ENCODE assay signal across 8 cellular contexts in genomic region chr3:12479919-12480425, GRCh38. TPM values are rescaled to one million over a fixed set of nuclear protein-coding genes. Genes with fewer than 3 reads are reported as not detected.
DNase-seq lines count a peak whose midpoint lies in the region; ATAC-seq and TF ChIP-seq lines count a peak whose summit lies in the region.

No MANE protein-coding gene starts in this region.

- H3K9me3 Mint-ChIP-seq in type B pancreatic cell: no peaks in the 10 kb centered on the region

- no peak overlapping the region for H3K27ac Mint-ChIP-seq in type B pancreatic cell

- 0 out of 2 replicates have a peak, but pooled peaks cover 2% of the 10 kb centered on the region for H3K4me1 ChIP-seq in SJCRH30
- H3K4me1 ChIP-seq in left lung: peaks cover 5 to 29% of the 10 kb centered on the region in 2 donors

- TF ChIP-seq CTCF in left lung (IDR thresholded peaks at IDR 0.05): peak; percentile 64 to 77
- peak; percentile 89 for TF ChIP-seq CTCF in type B pancreatic cell (conservative IDR thresholded peaks at IDR 0.05)

- peak; percentile 47 for ATAC-seq in left lung
- no peak for ATAC-seq in GM18870 (IDR thresholded peaks at IDR 0.05; ENCODE audit: unreplicated experiment)

- H3K36me3 ChIP-seq in SJCRH30: no peaks in the 10 kb centered on the region
- H3K36me3 ChIP-seq in left lung: no peaks in the 10 kb centered on the region

- H3K4me3 Mint-ChIP-seq in type B pancreatic cell: no peak overlapping the region

- DNase-seq in NCI-H510A treated with DMSO at 0.1 percent for 48 hours (lab: John Stamatoyannopoulos, UW) (peak; percentile 22), NCI-H510A (lab: John Stamatoyannopoulos, UW) (no peak), SJCRH30 (peak; percentile 48 to 81), dedifferentiated amniotic fluid mesenchymal stem cell (ENCODE audit: extremely low spot score) (peak; percentile 28), left lung (no peak), type B pancreatic cell (ENCODE audit: extremely low spot score, unreplicated experiment) (no peak)
- DNase-seq in Jurkat, Clone E6-1 (ENCODE audit: low read depth, low spot score): peak; percentile 48

- H3K27me3 Mint-ChIP-seq in type B pancreatic cell: no peaks in the 10 kb centered on the region

- H3K4me1 Mint-ChIP-seq in type B pancreatic cell (ENCODE audit: unreplicated experiment): peaks cover 34% of the 10 kb centered on the region

- no peaks in the 10 kb centered on the region for H3K36me3 Mint-ChIP-seq in type B pancreatic cell

- intact Hi-C loops in left lung (cut with DNase I): loop anchor here in 1 of 2 donors (5.0 kb wide), 1 partner anchor 343 kb away; no protein-coding TSS in a partner anchor

- peaks cover 12% of the 10 kb centered on the region; the same call in 1 of the 2 replicates for H3K27me3 ChIP-seq in SJCRH30
- H3K27me3 ChIP-seq in left lung: no peaks in the 10 kb centered on the region

- H3K4me3 ChIP-seq in Jurkat, Clone E6-1 (ENCODE audit: low read length): no peak overlapping the region
- H3K4me3 ChIP-seq in SJCRH30 (no peak overlapping the region), left lung (no peak overlapping the region)

- H3K27ac ChIP-seq in SJCRH30 (no peak overlapping the region), left lung (no peak overlapping the region)

- no peaks in the 10 kb centered on the region for H3K9me3 ChIP-seq in SJCRH30 (replicated peaks)
- H3K9me3 ChIP-seq in left lung: no peaks in the 10 kb centered on the region

RNA-seq across cellular contexts. Expression of gene TSEN2, which starts 4.3 kb away (rescaled TPM):
- 27.5 TPM for polyA plus RNA-seq in Jurkat, Clone E6-1 (2012; ENCODE audit: insufficient read depth, insufficient read length)
- 16.6 and 17.2 TPM in 2 replicates for total RNA-seq in SJCRH30 (2014; rRNA removed; shearing (Covaris generic))
- total RNA-seq in left lung (10 to 100 TPM in 1 of 2 donors, 1 to 10 TPM in 1; 8.1 to 15.1 TPM), type B pancreatic cell (ENCODE audit: low replicate concordance) (15.5 and 27.7 TPM in 2 replicates)

Comparison
In these comparisons a context has a peak if more than half of its experiments do, and no peak if none do; other contexts are left out.
1. DNase-seq: peak in NCI-H510A treated with DMSO at 0.1 percent for 48 hours (single experiment), Jurkat, Clone E6-1 (single experiment), SJCRH30 (2 of 2) and dedifferentiated amniotic fluid mesenchymal stem cell (single experiment); none in NCI-H510A (single experiment), left lung (0 of 2) and type B pancreatic cell (single experiment).